Comparison of ENCODE assay signal across 8 cellular contexts in the genomic region with DNA sequence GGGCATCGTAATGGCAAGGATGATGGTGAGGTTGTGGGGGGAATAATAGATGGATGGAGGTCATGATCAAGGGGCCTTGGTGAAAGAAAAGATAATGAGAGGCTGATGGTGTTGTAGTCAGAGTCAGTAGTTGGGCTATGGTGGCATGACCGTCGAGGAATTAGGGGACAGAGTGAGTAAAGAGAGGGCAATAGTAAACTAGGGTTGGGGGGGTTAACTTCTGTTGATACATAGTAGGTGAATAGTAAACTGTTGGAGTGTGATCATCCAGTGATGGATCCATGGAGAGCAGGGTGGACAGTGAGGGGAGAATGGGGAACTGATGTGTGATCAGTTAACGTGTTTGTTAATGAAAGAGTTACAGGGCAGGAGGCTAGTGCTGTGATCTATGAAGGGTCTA. TPM values are rescaled to one million over a fixed set of nuclear protein-coding genes. Genes with fewer than 3 reads are reported as not detected.
DNase-seq lines count a peak whose midpoint lies in the region; ATAC-seq and TF ChIP-seq lines count a peak whose summit lies in the region.

No MANE protein-coding gene starts in this region.

- ATAC-seq in SK-N-SH treated with all-trans-retinoic acid at 6 μM for 48 hours = no peak
- ATAC-seq in stimulated activated naive B cell treated with anti-CD40 and anti-IgM and Interleukin-4, amounts not matched to agents 10 μg/mL and 1 μg/mL and 100 μg/mL, for 72 hours (replicated peaks) = no peak

- H3K36me3 ChIP-seq in SK-N-SH (replicated peaks in 1 of 2; ENCODE audit: control insufficient read depth in 1 of 2, insufficient read depth in 2 of 2, low read length in 1 of 2) (no peaks in the 10 kb centered on the region), iPS-15b (ENCODE audit: control insufficient read depth, insufficient read depth, low read length) (peaks cover 11% of the 10 kb centered on the region)

- DNase-seq in SK-N-SH = no peak
- no peak for DNase-seq in activated T-helper 1 cell treated with anti-CD3 and anti-CD28 coated beads, Interleukin-12 subunit alpha, Interleukin-12 subunit beta, Interleukin-2, Interleukin-4 antibody, amounts not matched to agents 30 ng/mL and 10 ng/mL and 1 ng/mL, durations not matched to agents 14 hours and 24 hours and 36 hours (ENCODE audit: low spot score)
- DNase-seq in stimulated activated naive B cell treated with anti-CD40 and anti-IgM and Interleukin-4, amounts not matched to agents 10 μg/mL and 1 μg/mL and 100 μg/mL, for 72 hours = no peak
- DNase-seq in putamen (ENCODE audit: low spot score) = no peak
- no peak for DNase-seq in NCI-H748 (lab: John Stamatoyannopoulos, UW; ENCODE audit: unreplicated experiment)
- no peak for DNase-seq in midbrain (lab: John Stamatoyannopoulos, UW)

- H3K4me2 ChIP-seq in SK-N-SH = peak overlapping the region; percentile 62

- H3K9me3 ChIP-seq in SK-N-SH (no peaks in the 10 kb centered on the region), iPS-15b (ENCODE audit: control insufficient read depth, insufficient read depth, low read length) (no peaks in the 10 kb centered on the region)

- CTCF ChIA-PET in SK-N-SH (lab: Yijun Ruan, JAX) = no interaction called here

- no peak overlapping the region for H2AFZ ChIP-seq in SK-N-SH (ENCODE audit: low read depth)

- TF ChIP-seq EP300 in SK-N-SH (IDR thresholded peaks at IDR 0.05; ENCODE audit: borderline replicate concordance in 1 of 2, low read depth in 1 of 2, low read length in 1 of 2) = no peak

- H3K4me3 Mint-ChIP-seq in activated T-helper 1 cell treated with anti-CD3 and anti-CD28 coated beads, Interleukin-12 subunit alpha, Interleukin-12 subunit beta, Interleukin-2, Interleukin-4 antibody, amounts not matched to agents 30 ng/mL and 10 ng/mL and 1 ng/mL, durations not matched to agents 14 hours and 24 hours and 36 hours = peak overlapping the region; percentile 98
- H3K4me3 Mint-ChIP-seq in stimulated activated naive B cell treated with anti-CD40 and anti-IgM and Interleukin-4, amounts not matched to agents 10 μg/mL and 1 μg/mL and 100 μg/mL, for 72 hours = peak overlapping the region; percentile 89 to 99

- H4K20me1 ChIP-seq in SK-N-SH (ENCODE audit: insufficient read depth) = peaks cover 3% of the 10 kb centered on the region; the same call in 1 of the 2 replicates

- H3K27ac Mint-ChIP-seq in activated T-helper 1 cell treated with anti-CD3 and anti-CD28 coated beads, Interleukin-12 subunit alpha, Interleukin-12 subunit beta, Interleukin-2, Interleukin-4 antibody, amounts not matched to agents 30 ng/mL and 10 ng/mL and 1 ng/mL, durations not matched to agents 14 hours and 24 hours and 36 hours = peak overlapping the region; percentile 90
- peak overlapping the region; percentile 92 for H3K27ac Mint-ChIP-seq in stimulated activated naive B cell treated with anti-CD40 and anti-IgM and Interleukin-4, amounts not matched to agents 10 μg/mL and 1 μg/mL and 100 μg/mL, for 72 hours

- H3K79me2 ChIP-seq in SK-N-SH (ENCODE audit: insufficient read depth) = peaks cover 32% of the 10 kb centered on the region

- no peak for TF ChIP-seq CTCF in SK-N-SH (IDR thresholded peaks at IDR 0.05)

- no peaks in the 10 kb centered on the region for H3K9me2 ChIP-seq in SK-N-SH

- peaks cover 2% of the 10 kb centered on the region for H3K27me3 Mint-ChIP-seq in activated T-helper 1 cell treated with anti-CD3 and anti-CD28 coated beads, Interleukin-12 subunit alpha, Interleukin-12 subunit beta, Interleukin-2, Interleukin-4 antibody, amounts not matched to agents 30 ng/mL and 10 ng/mL and 1 ng/mL, durations not matched to agents 14 hours and 24 hours and 36 hours (ENCODE audit: insufficient read depth)
- no peaks in the 10 kb centered on the region for H3K27me3 Mint-ChIP-seq in stimulated activated naive B cell treated with anti-CD40 and anti-IgM and Interleukin-4, amounts not matched to agents 10 μg/mL and 1 μg/mL and 100 μg/mL, for 72 hours

- peaks cover 15% of the 10 kb centered on the region for H3K4me1 Mint-ChIP-seq in activated T-helper 1 cell treated with anti-CD3 and anti-CD28 coated beads, Interleukin-12 subunit alpha, Interleukin-12 subunit beta, Interleukin-2, Interleukin-4 antibody, amounts not matched to agents 30 ng/mL and 10 ng/mL and 1 ng/mL, durations not matched to agents 14 hours and 24 hours and 36 hours (ENCODE audit: low read depth)
- H3K4me1 Mint-ChIP-seq in stimulated activated naive B cell treated with anti-CD40 and anti-IgM and Interleukin-4, amounts not matched to agents 10 μg/mL and 1 μg/mL and 100 μg/mL, for 72 hours = peaks cover 13 to 33% of the 10 kb centered on the region in 2 donors

- intact Hi-C loops in activated T-helper 1 cell treated with anti-CD3 and anti-CD28 coated beads, Interleukin-12 subunit alpha, Interleukin-12 subunit beta, Interleukin-2, Interleukin-4 antibody, amounts not matched to agents 30 ng/mL and 10 ng/mL and 1 ng/mL, durations not matched to agents 14 hours and 24 hours and 36 hours (cut with micrococcal nuclease) = loop anchor here (1.0 to 10.0 kb wide), 8 partner anchors 31 to 1260 kb away; a partner anchor contains a TSS

- H3K9me3 Mint-ChIP-seq in activated T-helper 1 cell treated with anti-CD3 and anti-CD28 coated beads, Interleukin-12 subunit alpha, Interleukin-12 subunit beta, Interleukin-2, Interleukin-4 antibody, amounts not matched to agents 30 ng/mL and 10 ng/mL and 1 ng/mL, durations not matched to agents 14 hours and 24 hours and 36 hours = no peaks in the 10 kb centered on the region
- no peaks in the 10 kb centered on the region for H3K9me3 Mint-ChIP-seq in stimulated activated naive B cell treated with anti-CD40 and anti-IgM and Interleukin-4, amounts not matched to agents 10 μg/mL and 1 μg/mL and 100 μg/mL, for 72 hours

- peak overlapping the region; percentile 85 for H3K9ac ChIP-seq in SK-N-SH
- no peak overlapping the region for H3K9ac ChIP-seq in iPS-15b (ENCODE audit: low read depth, low read length)

- WGBS in SK-N-SH (ENCODE audit: low lambda C conversion rate) = 42% methylated on average over 4 of the region's 4 CpGs

- H3K4me3 ChIP-seq in SK-N-SH (ENCODE audit: low read depth in 2 of 2, low read length in 1 of 2) = peak overlapping the region; percentile 70 to 82
- H3K4me3 ChIP-seq in iPS-15b (ENCODE audit: low read depth, low read length) = peak overlapping the region; percentile 82

- POLR2A ChIA-PET in SK-N-SH (lab: Yijun Ruan, JAX) = no interaction called here

- H3K27ac ChIP-seq in SK-N-SH (ENCODE audit: low read depth in 2 of 2, low read length in 1 of 2) = no peak overlapping the region

- H3F3A ChIP-seq in SK-N-SH (replicated peaks; ENCODE audit: insufficient read depth) = no peaks in the 10 kb centered on the region

- H3K4me1 ChIP-seq in SK-N-SH (ENCODE audit: control insufficient read depth in 1 of 2, insufficient read depth in 2 of 2, low read depth in 1 of 2, low read length in 1 of 2) (peaks cover 0 to 4% of the 10 kb centered on the region in 2 experiments; a peak in 1 of 4 replicates), iPS-15b (ENCODE audit: control insufficient read depth, insufficient read depth, low read length) (peaks cover 4% of the 10 kb centered on the region)

- H3K27me3 ChIP-seq in SK-N-SH (ENCODE audit: insufficient read depth) (no peaks in the 10 kb centered on the region; the same call in 1 of the 2 replicates), iPS-15b (ENCODE audit: control insufficient read depth, insufficient read depth, low read length) (no peaks in the 10 kb centered on the region)

- no peak for TF ChIP-seq RAD21 in SK-N-SH (IDR thresholded peaks at IDR 0.05; ENCODE audit: low read length)

- H3K36me3 Mint-ChIP-seq in activated T-helper 1 cell treated with anti-CD3 and anti-CD28 coated beads, Interleukin-12 subunit alpha, Interleukin-12 subunit beta, Interleukin-2, Interleukin-4 antibody, amounts not matched to agents 30 ng/mL and 10 ng/mL and 1 ng/mL, durations not matched to agents 14 hours and 24 hours and 36 hours (ENCODE audit: low read depth) = peaks cover 21% of the 10 kb centered on the region
- peaks cover 23 to 31% of the 10 kb centered on the region in 2 donors for H3K36me3 Mint-ChIP-seq in stimulated activated naive B cell treated with anti-CD40 and anti-IgM and Interleukin-4, amounts not matched to agents 10 μg/mL and 1 μg/mL and 100 μg/mL, for 72 hours

TF ChIP-seq in SK-N-SH, 30 proteins besides CTCF, POLR2A, EP300 and RAD21 (continues in another document):
- no peak for TF ChIP-seq TEAD4 (IDR thresholded peaks at IDR 0.05; ENCODE audit: borderline replicate concordance, insufficient read depth)
- no peak for TF ChIP-seq FOSL2 (IDR thresholded peaks at IDR 0.05; ENCODE audit: borderline replicate concordance, low read depth)

TF ChIP-seq in SK-N-SH treated with all-trans-retinoic acid at 6 μM for 48 hours, 23 proteins besides CTCF, POLR2A, EP300 and RAD21 (continues in another document):
- no peak for TF ChIP-seq PPARA (CRISPR knock-in tag; IDR thresholded peaks at IDR 0.05; ENCODE audit: borderline replicate concordance)
- TF ChIP-seq GLIS3 (CRISPR knock-in tag; IDR thresholded peaks at IDR 0.05) = no peak
- TF ChIP-seq ZNF565 (CRISPR knock-in tag; conservative IDR thresholded peaks at IDR 0.05; ENCODE audit: low read depth) = no peak

RNA-seq across cellular contexts. Expression of a gene that starts 0.9 kb away (rescaled TPM):
- 31.5 and 34.1 TPM in 2 replicates for polyA plus RNA-seq in SK-N-SH (2012; rRNA removed)
- polyA plus RNA-seq in SK-N-SH (2012; cell fraction: cytosol; rRNA removed) = 18.6 and 27.1 TPM in 2 replicates
- 59.8 and 65.3 TPM in 2 replicates for polyA plus RNA-seq in SK-N-SH (2012; cell fraction: nucleus; rRNA removed)
- 96.2 and 103 TPM in 2 replicates for total RNA-seq in activated T-helper 1 cell treated with anti-CD3 and anti-CD28 coated beads, Interleukin-12 subunit alpha, Interleukin-12 subunit beta, Interleukin-2, Interleukin-4 antibody, amounts not matched to agents 30 ng/mL and 10 ng/mL and 1 ng/mL, durations not matched to agents 14 hours and 24 hours and 36 hours

RNA-seq across cellular contexts. Expression of a gene that starts 6.9 kb away (rescaled TPM):
- 0.33 and 0.44 TPM in 2 replicates for polyA plus RNA-seq in SK-N-SH (2012; rRNA removed)
- 0.20 and 0.26 TPM in 2 replicates for polyA plus RNA-seq in SK-N-SH (2012; cell fraction: cytosol; rRNA removed)
- polyA plus RNA-seq in SK-N-SH (2012; cell fraction: nucleus; rRNA removed) = 2.3 and 2.4 TPM in 2 replicates
- total RNA-seq in activated T-helper 1 cell treated with anti-CD3 and anti-CD28 coated beads, Interleukin-12 subunit alpha, Interleukin-12 subunit beta, Interleukin-2, Interleukin-4 antibody, amounts not matched to agents 30 ng/mL and 10 ng/mL and 1 ng/mL, durations not matched to agents 14 hours and 24 hours and 36 hours = 205 and 206 TPM in 2 replicates

RNA-seq across cellular contexts. Expression of a gene that starts 31.9 kb away (rescaled TPM):
- polyA plus RNA-seq in SK-N-SH (2012; rRNA removed) = 10.6 and 11.0 TPM in 2 replicates
- 4.7 and 7.9 TPM in 2 replicates for polyA plus RNA-seq in SK-N-SH (2012; cell fraction: cytosol; rRNA removed)
- 15.1 and 17.2 TPM in 2 replicates for polyA plus RNA-seq in SK-N-SH (2012; cell fraction: nucleus; rRNA removed)
- 13.6 and 15.1 TPM in 2 replicates for total RNA-seq in activated T-helper 1 cell treated with anti-CD3 and anti-CD28 coated beads, Interleukin-12 subunit alpha, Interleukin-12 subunit beta, Interleukin-2, Interleukin-4 antibody, amounts not matched to agents 30 ng/mL and 10 ng/mL and 1 ng/mL, durations not matched to agents 14 hours and 24 hours and 36 hours

RNA-seq across cellular contexts. Expression of a gene that starts 44.7 kb away (rescaled TPM):
- polyA plus RNA-seq in SK-N-SH (2012; rRNA removed) = 28.9 and 30.2 TPM in 2 replicates
- polyA plus RNA-seq in SK-N-SH (2012; cell fraction: cytosol; rRNA removed) = 13.0 and 21.4 TPM in 2 replicates
- polyA plus RNA-seq in SK-N-SH (2012; cell fraction: nucleus; rRNA removed) = 30.5 and 35.9 TPM in 2 replicates
- 164 and 178 TPM in 2 replicates for total RNA-seq in activated T-helper 1 cell treated with anti-CD3 and anti-CD28 coated beads, Interleukin-12 subunit alpha, Interleukin-12 subunit beta, Interleukin-2, Interleukin-4 antibody, amounts not matched to agents 30 ng/mL and 10 ng/mL and 1 ng/mL, durations not matched to agents 14 hours and 24 hours and 36 hours
